Comparison of ENCODE assay signal across 9 cellular contexts in genomic region chr1:31761883-31762282, GRCh38. TPM values are rescaled to one million over a fixed set of nuclear protein-coding genes. Genes with fewer than 3 reads are reported as not detected.
DNase-seq lines count a peak whose midpoint lies in the region; ATAC-seq, FAIRE-seq and TF ChIP-seq lines count a peak whose summit lies in the region.
"Had no signal": no experiment of that assay in that cellular context is flagged by ENCODE, and none has a peak within 500 bp of the region (broad histone marks: within the 10 kb centered on the region; RNA-seq: fewer than 3 reads in every experiment).

No MANE protein-coding gene starts in this region.

- peaks cover 16% of the 10 kb centered on the region for H3K4me1 Mint-ChIP-seq in Calu3 (ENCODE audit: low read depth, unreplicated experiment)
- peaks cover 38% of the 10 kb centered on the region for H3K4me1 Mint-ChIP-seq in neural crest cell
- H3K4me1 Mint-ChIP-seq in activated CD4-positive, alpha-beta memory T cell treated with anti-CD3 and anti-CD28 coated beads for 36 hours (ENCODE audit: low read depth), result peaks cover 20% of the 10 kb centered on the region

- H2AFZ ChIP-seq in Loucy (ENCODE audit: low read length) (no peak overlapping the region), H1 (ENCODE audit: low read length) (no peak overlapping the region)

- no peaks in the 10 kb centered on the region for H3K9me3 Mint-ChIP-seq in Calu3 (ENCODE audit: low read depth, unreplicated experiment)
- H3K9me3 Mint-ChIP-seq in neural crest cell, result no peaks in the 10 kb centered on the region
- no peaks in the 10 kb centered on the region for H3K9me3 Mint-ChIP-seq in activated CD4-positive, alpha-beta memory T cell treated with anti-CD3 and anti-CD28 coated beads for 36 hours

- H3K4me1 ChIP-seq in Loucy (ENCODE audit: insufficient read depth, low read length, poor library complexity, severe bottlenecking) (peaks cover 32% of the 10 kb centered on the region), H1 (replicated peaks in 1 of 4; ENCODE audit: control insufficient read depth in 3 of 4, insufficient read depth in 4 of 4, low read length in 3 of 4) (peaks cover 24 to 54% (median 34%) of the 10 kb centered on the region in 4 experiments), small intestine (ENCODE audit: control insufficient read depth in 2 of 2, insufficient read depth in 1 of 2, low read depth in 1 of 2, low read length in 1 of 2) (no peaks in the 10 kb centered on the region)

- no peak overlapping the region for H3K56ac ChIP-seq in H1 (replicated peaks; ENCODE audit: insufficient read length, low read depth, low read length)

- TF ChIP-seq EP300 in H1 (IDR thresholded peaks at IDR 0.05; ENCODE audit: borderline replicate concordance in 1 of 2, low read depth in 2 of 2, low read length in 2 of 2), result no peak

- no peak overlapping the region for H3K27ac Mint-ChIP-seq in Calu3 (ENCODE audit: unreplicated experiment)
- H3K27ac Mint-ChIP-seq in neural crest cell (ENCODE audit: unreplicated experiment), result no peak overlapping the region
- no peak overlapping the region for H3K27ac Mint-ChIP-seq in activated CD4-positive, alpha-beta memory T cell treated with anti-CD3 and anti-CD28 coated beads for 36 hours

- no peaks in the 10 kb centered on the region for H3K9me2 ChIP-seq in Loucy (replicated peaks; ENCODE audit: low read depth, low read length)

- H2BK20ac ChIP-seq in H1 (ENCODE audit: low read length), result no peak overlapping the region

- FAIRE-seq in H1 (lab: Jason Lieb, UNC) (no peak), small intestine (lab: Jason Lieb, UNC) (no peak)

- H3K79me2 ChIP-seq in Loucy (ENCODE audit: insufficient read depth, low read length) (no peaks in the 10 kb centered on the region), H1 (ENCODE audit: control insufficient read depth in 1 of 2, insufficient read depth in 2 of 2, low read length in 2 of 2) (peaks cover 0 to 4% of the 10 kb centered on the region in 2 experiments; a peak in 1 of 4 replicates)

- peaks cover 24% of the 10 kb centered on the region for H3K36me3 Mint-ChIP-seq in Calu3 (ENCODE audit: insufficient read depth, unreplicated experiment)
- H3K36me3 Mint-ChIP-seq in neural crest cell (ENCODE audit: low read depth), result no peaks in the 10 kb centered on the region
- H3K36me3 Mint-ChIP-seq in activated CD4-positive, alpha-beta memory T cell treated with anti-CD3 and anti-CD28 coated beads for 36 hours, result no peaks in the 10 kb centered on the region

- H3K18ac ChIP-seq in H1 (ENCODE audit: extremely low read depth, low read length), result no peak overlapping the region

- H3K4ac ChIP-seq in H1 (replicated peaks; ENCODE audit: insufficient read length, low read depth, low read length), result no peak overlapping the region

- H3K14ac ChIP-seq in H1 (ENCODE audit: insufficient read length), result no peak overlapping the region

- H3K9me3 ChIP-seq in Loucy (ENCODE audit: insufficient read depth, low read depth, low read length) (no peaks in the 10 kb centered on the region), H1 (ENCODE audit: insufficient read depth in 2 of 2, low read depth in 1 of 2, low read length in 1 of 2) (no peaks in the 10 kb centered on the region), small intestine (ENCODE audit: control insufficient read depth, low read depth) (no peaks in the 10 kb centered on the region)
- H3K9me3 ChIP-seq: testis had no signal

- H4K91ac ChIP-seq in H1 (replicated peaks; ENCODE audit: insufficient read length, low read length), result no peak overlapping the region

- H3K79me1 ChIP-seq in H1 (ENCODE audit: low read depth, low read length), result peaks cover 3% of the 10 kb centered on the region

- CTCF ChIA-PET in Calu3 (lab: Charles Lee), result interaction anchor here (1.2 to 2.0 kb wide), 2 partner anchors 27 to 117 kb away, joined by 3 to 19 read pairs; partner anchors contain the start of gene PEF1
- CTCF ChIA-PET in H1 (lab: Charles Lee; ENCODE audit: partially characterized antibody), result interaction anchor here (0.7 to 14.0 kb wide), 9 partner anchors 10 to 96 kb away, joined by 3 to 206 read pairs (median 4); no protein-coding TSS in a partner anchor
- CTCF ChIA-PET in activated CD4-positive, alpha-beta memory T cell treated with anti-CD3 and anti-CD28 coated beads for 36 hours (lab: Charles Lee), result interaction anchor here (1.1 to 5.5 kb wide), 3 partner anchors 28 to 45 kb away, joined by 3 to 51 read pairs (median 4); no protein-coding TSS in a partner anchor

- no peak overlapping the region for H3K23ac ChIP-seq in H1 (ENCODE audit: insufficient read length)

- BruUV-seq in Calu3 (replicated peaks; lab: Mats Ljungman, UMichigan), result no TSS peak

- WGBS in H1 (ENCODE audit: extremely low coverage in 1 of 2, insufficient coverage in 1 of 2, insufficient read length in 1 of 2, insufficient replicate concordance in 2 of 2, low coverage in 1 of 2, low lambda C conversion rate in 2 of 2, missing lambda C conversion rate in 1 of 2), 2 experiments, result 68% methylated on average over 6 of the region's 6 CpGs; no CpG with 5 or more reads in 1 of the 2 experiments
- whole genome bisulfite sequencing in small intestine, 3 donors, result 61 to 70% (median 68%) methylated on average over 6 of the region's 6 CpGs

- peaks cover 17% of the 10 kb centered on the region for H3K23me2 ChIP-seq in H1 (ENCODE audit: low read depth, low read length)

- H2AK5ac ChIP-seq in H1 (ENCODE audit: low read depth, low read length), result peak overlapping the region; percentile 29; the same call in 1 of the 2 replicates

- H3F3A ChIP-seq in Loucy (ENCODE audit: low read depth), result no peaks in the 10 kb centered on the region

- no peak for TF ChIP-seq RAD21 in H1 (IDR thresholded peaks at IDR 0.05 in 1 of 2, conservative IDR thresholded peaks at IDR 0.05 in 1 of 2; ENCODE audit: low read depth in 2 of 2, low read length in 2 of 2)

- H3K27ac ChIP-seq in H1 (ENCODE audit: low read depth, low read length), result no peak overlapping the region
- no peak overlapping the region for H3K27ac ChIP-seq in small intestine (ENCODE audit: low read depth in 1 of 2, low read length in 1 of 2)
- H3K27ac ChIP-seq: testis had no signal

- ATAC-seq in HG02571 (IDR thresholded peaks at IDR 0.05; ENCODE audit: unreplicated experiment), result no peak

- H3K4me3 Mint-ChIP-seq in Calu3 (ENCODE audit: low read depth, unreplicated experiment) (peak overlapping the region; percentile 75), neural crest cell (peak overlapping the region; percentile 83)
- no peak overlapping the region for H3K4me3 Mint-ChIP-seq in activated CD4-positive, alpha-beta memory T cell treated with anti-CD3 and anti-CD28 coated beads for 36 hours

- no peaks in the 10 kb centered on the region for H3K27me3 ChIP-seq in Loucy (ENCODE audit: insufficient read depth, low read length, poor library complexity, severe bottlenecking)
- peaks cover 3 to 16% (median 7%) of the 10 kb centered on the region in 4 experiments; a peak in 5 of 7 replicates for H3K27me3 ChIP-seq in H1 (replicated peaks in 1 of 4; ENCODE audit: control insufficient read depth in 3 of 4, extremely low read depth in 1 of 4, insufficient read depth in 3 of 4, low read length in 3 of 4)
- peaks cover 0 to 4% of the 10 kb centered on the region in 2 donors for H3K27me3 ChIP-seq in small intestine (ENCODE audit: control insufficient read depth in 2 of 2, insufficient read depth in 2 of 2, low read length in 2 of 2)
- H3K27me3 ChIP-seq: testis had no signal

- 0 out of 2 replicates have a peak overlapping the region, but pooled peaks have one; percentile 36 for H2BK15ac ChIP-seq in H1 (ENCODE audit: low read length)

- H2BK12ac ChIP-seq in H1 (ENCODE audit: low read depth, low read length), result peak overlapping the region; percentile 55; the same call in 1 of the 2 replicates

- POLR2A ChIA-PET in H1 (lab: Charles Lee; ENCODE audit: partially characterized antibody), result interaction anchor here (1.1 to 2.5 kb wide), 4 partner anchors 15 to 36 kb away, joined by 3 to 10 read pairs (median 4); no protein-coding TSS in a partner anchor
- POLR2A ChIA-PET in activated CD4-positive, alpha-beta memory T cell treated with anti-CD3 and anti-CD28 coated beads for 36 hours (lab: Charles Lee), result interaction anchor here (1.5 kb wide), 1 partner anchor 27 kb away, joined by 6 read pairs; no protein-coding TSS in a partner anchor

- H3K9ac ChIP-seq in Loucy (ENCODE audit: low read depth, low read length, poor library complexity, severe bottlenecking) (no peak overlapping the region), H1 (replicated peaks in 1 of 4; ENCODE audit: extremely low read depth in 1 of 4, low read depth in 3 of 4, low read length in 3 of 4) (no peak overlapping the region)

- intact Hi-C loops in Calu3 (cut with micrococcal nuclease; ENCODE audit: unreplicated experiment), result no loop called here
- intact Hi-C loops in activated CD4-positive, alpha-beta memory T cell treated with anti-CD3 and anti-CD28 coated beads for 36 hours (cut with micrococcal nuclease), result loop anchor here (1.0 kb wide), 1 partner anchor 27 kb away; no protein-coding TSS in a partner anchor

- peak overlapping the region; percentile 86; the same call in 1 of the 2 replicates for H2BK5ac ChIP-seq in H1 (ENCODE audit: low read depth, low read length)

- DNase-seq in Calu3 (no peak), H1 (ENCODE audit: low read depth in 1 of 2, low spot score in 2 of 2) (no peak), neural crest cell (ENCODE audit: low read depth, low spot score) (no peak), small intestine (no peak), NCI-H1092 treated with DMSO at 0.1 percent for 48 hours (lab: John Stamatoyannopoulos, UW) (no peak)
- no peak for DNase-seq in activated CD4-positive, alpha-beta memory T cell treated with anti-CD3 and anti-CD28 coated beads for 36 hours

- TF ChIP-seq CTCF in Calu3 (IDR thresholded peaks at IDR 0.05; ENCODE audit: unreplicated experiment) (no peak), Loucy (conservative IDR thresholded peaks at IDR 0.05; ENCODE audit: low read length) (no peak; the same call in 1 of the 2 replicates), H1 (IDR thresholded peaks at IDR 0.05; ENCODE audit: control extremely low read depth in 1 of 3, insufficient read depth in 1 of 3, low read depth in 1 of 3, low read length in 3 of 3) (no peak), neural crest cell (conservative IDR thresholded peaks at IDR 0.05) (no peak)

- H3K27me3 Mint-ChIP-seq in Calu3 (ENCODE audit: unreplicated experiment) (peaks cover 59% of the 10 kb centered on the region), neural crest cell (ENCODE audit: low read depth) (peaks cover 25% of the 10 kb centered on the region)
- peaks cover 9% of the 10 kb centered on the region for H3K27me3 Mint-ChIP-seq in activated CD4-positive, alpha-beta memory T cell treated with anti-CD3 and anti-CD28 coated beads for 36 hours

- no peak overlapping the region for H2BK120ac ChIP-seq in H1 (replicated peaks; ENCODE audit: low read depth, low read length)

- no peak overlapping the region for H4K8ac ChIP-seq in H1 (ENCODE audit: extremely low read depth, insufficient read depth, low read length)

- TF ChIP-seq POLR2A in H1 (IDR thresholded peaks at IDR 0.05; ENCODE audit: control extremely low read depth in 1 of 2, low read depth in 2 of 2, low read length in 2 of 2), result no peak

- peak overlapping the region; percentile 96 for H3K4me2 ChIP-seq in Loucy (ENCODE audit: low read depth, low read length, poor library complexity, severe bottlenecking)
- peak overlapping the region; percentile 86 to 90 for H3K4me2 ChIP-seq in H1 (ENCODE audit: insufficient read depth in 1 of 2, low read depth in 2 of 2, low read length in 2 of 2)

- H3K36me3 ChIP-seq in Loucy (ENCODE audit: insufficient read depth, low read length), result no peaks in the 10 kb centered on the region
- H3K36me3 ChIP-seq in H1 (ENCODE audit: control insufficient read depth in 2 of 4, insufficient read depth in 4 of 4, low read length in 3 of 4), result no peaks in the 10 kb centered on the region
- no peaks in the 10 kb centered on the region for H3K36me3 ChIP-seq in small intestine (ENCODE audit: control insufficient read depth in 2 of 2, insufficient read depth in 2 of 2, low read length in 2 of 2)

- H4K5ac ChIP-seq in H1 (ENCODE audit: insufficient read length, low read depth, low read length), result no peak overlapping the region

- H3K4me3 ChIP-seq in Loucy (ENCODE audit: low read length, poor library complexity, severe bottlenecking), result peak overlapping the region; percentile 75
- no peak overlapping the region; a peak in 1 of 8 replicates for H3K4me3 ChIP-seq in H1 (ENCODE audit: extremely low read depth in 1 of 4, insufficient read depth in 2 of 4, low read depth in 3 of 4, low read length in 4 of 4)
- no peak overlapping the region for H3K4me3 ChIP-seq in small intestine (ENCODE audit: low read depth in 1 of 2, low read length in 2 of 2)
- H3K4me3 ChIP-seq: testis had no signal

- H4K20me1 ChIP-seq in Loucy (ENCODE audit: insufficient read depth, low read length, poor library complexity, severe bottlenecking), result peaks cover 8% of the 10 kb centered on the region
- H4K20me1 ChIP-seq in H1 (replicated peaks in 1 of 2; ENCODE audit: control insufficient read depth in 1 of 2, insufficient read depth in 2 of 2, low read length in 2 of 2), result peaks cover 4 to 15% of the 10 kb centered on the region in 2 experiments

RNA-seq across cellular contexts. Expression of gene ADGRB2, which starts 2.3 kb away (rescaled TPM):
- total RNA-seq in Calu3 (2022) (1.9 and 2.9 TPM in 2 replicates), neural crest cell (17.8 and 18.8 TPM in 2 replicates)
- 25.8 and 26.2 TPM in 2 replicates for total RNA-seq in H1 (2021; fragmentation: NEBNext Ultra II Directional; extraction: Animal tissue kit (Norgen Biotek cat#: 25700))
- polyA plus RNA-seq in H1 (2011; rRNA removed) (15.6 and 29.0 TPM in 2 replicates), small intestine (10 to 100 TPM in 1 of 3 donors, 1 to 10 TPM in 2; 4.8 to 18.3 (median 4.9) TPM)
- polyA plus RNA-seq in H1 (2011; cell fraction: cytosol; rRNA removed), result 20.6 TPM
- polyA plus RNA-seq in H1 (2011; cell fraction: nucleus; rRNA removed), result 126 TPM
- 17.3 to 29.1 TPM (median 22.1 TPM) in 4 replicates for polyA plus RNA-seq in H1 (2012, experiment 1 of 2)
- polyA plus RNA-seq in H1 (2012, experiment 2 of 2), result 15.4 TPM
- 13.4 TPM for polyA plus RNA-seq in H1 (2013, experiment 1 of 2)
- 13.0 TPM for polyA plus RNA-seq in H1 (2013, experiment 2 of 2)
- polyA minus RNA-seq in H1 (2011; rRNA and poly(A)+ RNA removed), result 7.5 and 9.4 TPM in 2 replicates
- 14.0 TPM for polyA minus RNA-seq in H1 (2011; cell fraction: cytosol; rRNA and poly(A)+ RNA removed)
- 22.9 TPM for polyA minus RNA-seq in H1 (2011; cell fraction: nucleus; rRNA and poly(A)+ RNA removed)
- 1 to 10 TPM; 1.6 to 1.7 TPM for total RNA-seq in activated CD4-positive, alpha-beta memory T cell treated with anti-CD3 and anti-CD28 coated beads for 36 hours

RNA-seq across cellular contexts. Expression of gene SPOCD1, which starts 53.9 kb away (rescaled TPM):
- 6.3 and 8.4 TPM in 2 replicates for total RNA-seq in Calu3 (2022)
- 1.8 and 2.0 TPM in 2 replicates for total RNA-seq in H1 (2021; fragmentation: NEBNext Ultra II Directional; extraction: Animal tissue kit (Norgen Biotek cat#: 25700))
- 2.9 and 4.2 TPM in 2 replicates for polyA plus RNA-seq in H1 (2011; rRNA removed)
- polyA plus RNA-seq in H1 (2011; cell fraction: cytosol; rRNA removed), result 4.7 TPM
- polyA plus RNA-seq in H1 (2011; cell fraction: nucleus; rRNA removed), result 13.1 TPM
- polyA plus RNA-seq in H1 (2012, experiment 1 of 2), result 1.9 to 2.6 TPM (median 2.1 TPM) in 4 replicates
- 0.84 TPM for polyA plus RNA-seq in H1 (2012, experiment 2 of 2)
- 1.4 TPM for polyA plus RNA-seq in H1 (2013, experiment 1 of 2)
- 1.0 TPM for polyA plus RNA-seq in H1 (2013, experiment 2 of 2)
- 2.2 and 3.0 TPM in 2 replicates for polyA minus RNA-seq in H1 (2011; rRNA and poly(A)+ RNA removed)
- polyA minus RNA-seq in H1 (2011; cell fraction: cytosol; rRNA and poly(A)+ RNA removed), result 1.2 TPM
- 5.6 TPM for polyA minus RNA-seq in H1 (2011; cell fraction: nucleus; rRNA and poly(A)+ RNA removed)
- total RNA-seq in neural crest cell, result 0.56 and 0.61 TPM in 2 replicates
- 1 to 10 TPM in 1 of 3 donors, under 1 TPM in 1, not detected in 1; 0.81 to 1.1 TPM for polyA plus RNA-seq in small intestine
- under 1 TPM; 0.73 to 0.78 TPM for total RNA-seq in activated CD4-positive, alpha-beta memory T cell treated with anti-CD3 and anti-CD28 coated beads for 36 hours

RNA-seq across cellular contexts. Expression of gene COL16A1, which starts 58.1 kb away (rescaled TPM):
- total RNA-seq in Calu3 (2022) (3.8 and 9.2 TPM in 2 replicates), neural crest cell (0.72 and 0.80 TPM in 2 replicates)
- total RNA-seq in H1 (2021; fragmentation: NEBNext Ultra II Directional; extraction: Animal tissue kit (Norgen Biotek cat#: 25700)), result 7.9 and 10.5 TPM in 2 replicates
- polyA plus RNA-seq in H1 (2011; rRNA removed) (2.0 and 3.4 TPM in 2 replicates), small intestine (10 to 100 TPM; 12.3 to 18.1 (median 15.3) TPM)
- polyA plus RNA-seq in H1 (2011; cell fraction: cytosol; rRNA removed), result 4.3 TPM
- 31.3 TPM for polyA plus RNA-seq in H1 (2011; cell fraction: nucleus; rRNA removed)
- 6.8 to 10.8 TPM (median 7.9 TPM) in 4 replicates for polyA plus RNA-seq in H1 (2012, experiment 1 of 2)
- polyA plus RNA-seq in H1 (2012, experiment 2 of 2), result 2.9 TPM
- 4.2 TPM for polyA plus RNA-seq in H1 (2013, experiment 1 of 2)
- 3.6 TPM for polyA plus RNA-seq in H1 (2013, experiment 2 of 2)
- 3.3 and 4.2 TPM in 2 replicates for polyA minus RNA-seq in H1 (2011; rRNA and poly(A)+ RNA removed)
- 6.8 TPM for polyA minus RNA-seq in H1 (2011; cell fraction: cytosol; rRNA and poly(A)+ RNA removed)
- polyA minus RNA-seq in H1 (2011; cell fraction: nucleus; rRNA and poly(A)+ RNA removed), result 8.7 TPM
- under 1 TPM; 0.12 to 0.45 TPM for total RNA-seq in activated CD4-positive, alpha-beta memory T cell treated with anti-CD3 and anti-CD28 coated beads for 36 hours
